In genomic region chr16:28990375-28991040, GRCh38 we compare ENCODE assay signal across 15 cellular contexts. TPM values are rescaled to one million over a fixed set of nuclear protein-coding genes. Genes with fewer than 3 reads are reported as not detected.
DNase-seq lines count a peak whose midpoint lies in the region; ATAC-seq, FAIRE-seq and TF ChIP-seq lines count a peak whose summit lies in the region.
"Had no signal": no experiment of that assay in that cellular context is flagged by ENCODE, and none has a peak within 500 bp of the region (broad histone marks: within the 10 kb centered on the region; RNA-seq: fewer than 3 reads in every experiment).

No MANE protein-coding gene starts in this region.

- H3K27ac ChIP-seq in HepG2 (ENCODE audit: extremely low read length, insufficient read depth, low read length) (no peak overlapping the region), left ventricle myocardium inferior (replicated peaks) (no peak overlapping the region)
- H3K27ac ChIP-seq: PC-9, uterus had no signal

- TF ChIP-seq POLR2A in HepG2 (IDR thresholded peaks at IDR 0.05; ENCODE audit: insufficient read depth in 1 of 2, low read depth in 2 of 2, low read length in 2 of 2): no peak

- H4K20me1 ChIP-seq in HepG2 (ENCODE audit: insufficient read depth, low read length): no peaks in the 10 kb centered on the region

- no peak for FAIRE-seq in HepG2 (lab: Jason Lieb, UNC)
- FAIRE-seq: endothelial cell of umbilical vein had no signal

- DNase-seq in activated CD4-positive, CD25-positive, alpha-beta regulatory T cell treated with anti-CD3 and anti-CD28 coated beads, Interleukin-2, amount 50 U/mL, for 72 hours: peak; percentile 51
- DNase-seq in activated T-cell treated with anti-CD3 and anti-CD28 coated beads, Interleukin-2, amount 50 U/mL, for 48 hours: peak; percentile 74 to 82
- DNase-seq in glutamatergic neuron: no peak
- peak; percentile 56 to 59 for DNase-seq in stimulated activated CD8-positive, alpha-beta memory T cell treated with anti-CD3 and anti-CD28 coated beads, Interleukin-7, amount 100 ng/mL, for 4 hours (ENCODE audit: low read depth in 2 of 2)
- DNase-seq in HepG2 (ENCODE audit: low spot score): no peak
- DNase-seq in left ventricle myocardium inferior: no peak
- DNase-seq in COR-L47 (lab: John Stamatoyannopoulos, UW): no peak
- DNase-seq in HuH-7 (ENCODE audit: low spot score): no peak
- DNase-seq: HCEC 1CT, mesenchymal stem cell, NCI-H2171, PC-9, uterus had no signal

- H3K4me1 ChIP-seq in HepG2 (ENCODE audit: insufficient read depth, low read length) (peaks cover 8% of the 10 kb centered on the region), left ventricle myocardium inferior (no peaks in the 10 kb centered on the region)
- H3K4me1 ChIP-seq: uterus had no signal

- H3K9me3 ChIP-seq in HepG2 (ENCODE audit: low read length) (no peaks in the 10 kb centered on the region), left ventricle myocardium inferior (replicated peaks) (peaks cover 12% of the 10 kb centered on the region)

- 90% methylated on average over 11 of the region's 11 CpGs for WGBS in HepG2 (ENCODE audit: low lambda C conversion rate)

- no peaks in the 10 kb centered on the region for H3K79me2 ChIP-seq in HepG2 (ENCODE audit: insufficient read depth, low read length)

- TF ChIP-seq CTCF in glutamatergic neuron (IDR thresholded peaks at IDR 0.05; ENCODE audit: partially characterized antibody, unreplicated experiment) (no peak), HepG2 (CRISPR knock-in tag; IDR thresholded peaks at IDR 0.05) (no peak), left ventricle myocardium inferior (IDR thresholded peaks at IDR 0.05; ENCODE audit: borderline replicate concordance) (no peak)

- ATAC-seq in HepG2: no peak

- POLR2A ChIA-PET in HepG2 (lab: Yijun Ruan, JAX): no interaction called here

- H3K27ac Mint-ChIP-seq in glutamatergic neuron (ENCODE audit: unreplicated experiment): peak overlapping the region; percentile 31

- H2AFZ ChIP-seq in HepG2 (ENCODE audit: low read length): no peak overlapping the region
- H2AFZ ChIP-seq: PC-9 had no signal

- no peak overlapping the region for H3K4me2 ChIP-seq in HepG2 (ENCODE audit: low read depth, low read length)
- H3K4me2 ChIP-seq: PC-9 had no signal

- TF ChIP-seq RAD21 in HepG2 (CRISPR knock-in tag; IDR thresholded peaks at IDR 0.05): no peak

- no TSS peak for BruUV-seq in HepG2 (replicated peaks; lab: Mats Ljungman, UMichigan)

- H3K27me3 Mint-ChIP-seq in glutamatergic neuron (ENCODE audit: unreplicated experiment): no peaks in the 10 kb centered on the region

- in situ Hi-C loops in HepG2 (cut with HindIII; ENCODE audit: extremely low pct_ligation_motif_present, low pct_unique_long_range_greater_than_20kb): no loop called here

- TF ChIP-seq EP300 in HepG2 (IDR thresholded peaks at IDR 0.05; ENCODE audit: low read depth in 2 of 2, low read length in 2 of 2) (no peak), HepG2 (CRISPR knock-in tag; IDR thresholded peaks at IDR 0.05; ENCODE audit: borderline replicate concordance) (no peak)

- peaks cover 3% of the 10 kb centered on the region for H3K9me3 Mint-ChIP-seq in glutamatergic neuron (ENCODE audit: unreplicated experiment)

- CTCF ChIA-PET in HepG2 (lab: Yijun Ruan, JAX; ENCODE audit: low intra/inter-chr PET ratio, low total read pairs): no interaction called here

- H3K4me1 Mint-ChIP-seq in glutamatergic neuron (ENCODE audit: low read depth, unreplicated experiment): no peaks in the 10 kb centered on the region

- intact Hi-C loops in HepG2 (cut with micrococcal nuclease; ENCODE audit: unreplicated experiment): no loop called here
- intact Hi-C loops in left ventricle myocardium inferior (cut with micrococcal nuclease): no loop called here

- H3K4me3 Mint-ChIP-seq in glutamatergic neuron (ENCODE audit: unreplicated experiment): no peak overlapping the region
- H3K4me3 Mint-ChIP-seq: CD14-positive monocyte had no signal

- H3K27me3 ChIP-seq in HepG2 (ENCODE audit: control insufficient read depth in 1 of 2, insufficient read depth in 2 of 2, low read length in 2 of 2): no peaks in the 10 kb centered on the region
- H3K27me3 ChIP-seq in left ventricle myocardium inferior (ENCODE audit: low read depth): peaks cover 12% of the 10 kb centered on the region
- H3K27me3 ChIP-seq: uterus had no signal

- H3K4me3 ChIP-seq in HepG2 (replicated peaks in 1 of 3; ENCODE audit: insufficient read depth in 1 of 3, low read depth in 2 of 3, low read length in 3 of 3) (no peak overlapping the region), left ventricle myocardium inferior (no peak overlapping the region)
- H3K4me3 ChIP-seq: PC-9, uterus had no signal

- peaks cover 7% of the 10 kb centered on the region for H3K36me3 Mint-ChIP-seq in glutamatergic neuron (ENCODE audit: unreplicated experiment)

- H3K36me3 ChIP-seq in HepG2 (replicated peaks in 1 of 2; ENCODE audit: control insufficient read depth in 1 of 2, insufficient read depth in 2 of 2, low read length in 2 of 2) (peaks cover 0 to 4% of the 10 kb centered on the region in 2 experiments; a peak in 1 of 5 replicates), left ventricle myocardium inferior (peaks cover 26% of the 10 kb centered on the region)
- H3K36me3 ChIP-seq: uterus had no signal

- H3K9ac ChIP-seq in HepG2 (ENCODE audit: insufficient read depth, low read depth, low read length): no peak overlapping the region

RNA-seq across cellular contexts. Expression of gene LAT, which starts 5.7 kb away (rescaled TPM):
- 8.3 TPM for total RNA-seq in glutamatergic neuron (ENCODE audit: unreplicated experiment)
- total RNA-seq in HepG2 (2016; rRNA removed; fragmentation: Illumina TruSeq; extraction: Trizol): 0.28 and 2.0 TPM in 2 replicates
- 0.71 and 1.1 TPM in 2 replicates for total RNA-seq in HepG2 (2016; cell fraction: cytosol; rRNA removed; fragmentation: Illumina TruSeq; extraction: Trizol; ENCODE audit: low read depth)
- total RNA-seq in HepG2 (2016; cell fraction: insoluble cytoplasmic fraction; rRNA removed; fragmentation: Illumina TruSeq; extraction: Trizol): 0.19 and 2.0 TPM in 2 replicates
- total RNA-seq in HepG2 (2016; cell fraction: membrane; rRNA removed; fragmentation: Illumina TruSeq; extraction: Trizol): 1.5 and 1.8 TPM in 2 replicates
- total RNA-seq in HepG2 (2016; cell fraction: nucleus; rRNA removed; fragmentation: Illumina TruSeq; extraction: Trizol): 2.0 and 3.6 TPM in 2 replicates
- 3.0 and 4.3 TPM in 2 replicates for polyA plus RNA-seq in HepG2 (2011; rRNA removed)
- polyA plus RNA-seq in HepG2 (2011; cell fraction: cytosol; rRNA removed): 1.2 and 1.3 TPM in 2 replicates
- polyA plus RNA-seq in HepG2 (2011; cell fraction: nucleus; rRNA removed): 42.2 and 55.6 TPM in 2 replicates
- 2.4 and 3.0 TPM in 2 replicates for polyA plus RNA-seq in HepG2 (2012)
- 1.5 and 2.0 TPM in 2 replicates for polyA plus RNA-seq in HepG2 (2016; cell fraction: cytosol; fragmentation: Illumina TruSeq; extraction: Trizol; ENCODE audit: low read depth)
- polyA plus RNA-seq in HepG2 (2016; cell fraction: insoluble cytoplasmic fraction; fragmentation: Illumina TruSeq; extraction: Trizol; ENCODE audit: low read depth): 0.61 and 1.5 TPM in 2 replicates
- 0.76 and 1.3 TPM in 2 replicates for polyA plus RNA-seq in HepG2 (2016; cell fraction: membrane; fragmentation: Illumina TruSeq; extraction: Trizol; ENCODE audit: low read depth)
- 21.1 and 21.3 TPM in 2 replicates for polyA plus RNA-seq in HepG2 (2016; cell fraction: nucleus; fragmentation: Illumina TruSeq; extraction: Trizol; ENCODE audit: insufficient read depth, low read depth)
- polyA minus RNA-seq in HepG2 (2011; rRNA and poly(A)+ RNA removed; ENCODE audit: low replicate concordance): 0.65 and 2.3 TPM in 2 replicates
- not detected in 2 replicates for polyA minus RNA-seq in HepG2 (2011; cell fraction: cytosol; rRNA and poly(A)+ RNA removed)
- polyA minus RNA-seq in HepG2 (2011; cell fraction: nucleus; rRNA and poly(A)+ RNA removed): 3.9 and 4.8 TPM in 2 replicates
- 0.93 TPM for total RNA-seq in left ventricle myocardium inferior

RNA-seq across cellular contexts. Expression of gene SPNS1, which starts 15.9 kb away (rescaled TPM):
- 50.6 TPM for total RNA-seq in glutamatergic neuron (ENCODE audit: unreplicated experiment)
- 18.3 and 38.8 TPM in 2 replicates for total RNA-seq in HepG2 (2016; rRNA removed; fragmentation: Illumina TruSeq; extraction: Trizol)
- 13.0 and 15.9 TPM in 2 replicates for total RNA-seq in HepG2 (2016; cell fraction: cytosol; rRNA removed; fragmentation: Illumina TruSeq; extraction: Trizol; ENCODE audit: low read depth)
- total RNA-seq in HepG2 (2016; cell fraction: insoluble cytoplasmic fraction; rRNA removed; fragmentation: Illumina TruSeq; extraction: Trizol): 17.8 and 38.0 TPM in 2 replicates
- 23.6 and 31.2 TPM in 2 replicates for total RNA-seq in HepG2 (2016; cell fraction: membrane; rRNA removed; fragmentation: Illumina TruSeq; extraction: Trizol)
- 30.5 and 35.2 TPM in 2 replicates for total RNA-seq in HepG2 (2016; cell fraction: nucleus; rRNA removed; fragmentation: Illumina TruSeq; extraction: Trizol)
- polyA plus RNA-seq in HepG2 (2011; rRNA removed): 24.3 and 25.6 TPM in 2 replicates
- 25.3 and 36.6 TPM in 2 replicates for polyA plus RNA-seq in HepG2 (2011; cell fraction: cytosol; rRNA removed)
- polyA plus RNA-seq in HepG2 (2011; cell fraction: nucleus; rRNA removed): 80.6 and 105 TPM in 2 replicates
- 25.8 and 30.2 TPM in 2 replicates for polyA plus RNA-seq in HepG2 (2012)
- 16.4 and 19.8 TPM in 2 replicates for polyA plus RNA-seq in HepG2 (2016; cell fraction: cytosol; fragmentation: Illumina TruSeq; extraction: Trizol; ENCODE audit: low read depth)
- 25.1 and 26.7 TPM in 2 replicates for polyA plus RNA-seq in HepG2 (2016; cell fraction: insoluble cytoplasmic fraction; fragmentation: Illumina TruSeq; extraction: Trizol; ENCODE audit: low read depth)
- 23.9 and 29.7 TPM in 2 replicates for polyA plus RNA-seq in HepG2 (2016; cell fraction: membrane; fragmentation: Illumina TruSeq; extraction: Trizol; ENCODE audit: low read depth)
- polyA plus RNA-seq in HepG2 (2016; cell fraction: nucleus; fragmentation: Illumina TruSeq; extraction: Trizol; ENCODE audit: insufficient read depth, low read depth): 75.3 and 81.1 TPM in 2 replicates
- polyA minus RNA-seq in HepG2 (2011; rRNA and poly(A)+ RNA removed; ENCODE audit: low replicate concordance): 60.3 and 75.2 TPM in 2 replicates
- 27.4 and 28.1 TPM in 2 replicates for polyA minus RNA-seq in HepG2 (2011; cell fraction: cytosol; rRNA and poly(A)+ RNA removed)
- polyA minus RNA-seq in HepG2 (2011; cell fraction: nucleus; rRNA and poly(A)+ RNA removed): 11.1 and 11.8 TPM in 2 replicates
- total RNA-seq in left ventricle myocardium inferior: 16.5 TPM

RNA-seq across cellular contexts. Expression of gene NFATC2IP, which starts 39.8 kb away (rescaled TPM):
- total RNA-seq in glutamatergic neuron (ENCODE audit: unreplicated experiment) (59.6 TPM), HepG2 (2016; rRNA removed; fragmentation: Illumina TruSeq; extraction: Trizol) (18.2 and 32.1 TPM in 2 replicates), left ventricle myocardium inferior (18.1 TPM)
- 8.8 and 9.0 TPM in 2 replicates for total RNA-seq in HepG2 (2016; cell fraction: cytosol; rRNA removed; fragmentation: Illumina TruSeq; extraction: Trizol; ENCODE audit: low read depth)
- 16.5 and 31.5 TPM in 2 replicates for total RNA-seq in HepG2 (2016; cell fraction: insoluble cytoplasmic fraction; rRNA removed; fragmentation: Illumina TruSeq; extraction: Trizol)
- 13.0 and 14.4 TPM in 2 replicates for total RNA-seq in HepG2 (2016; cell fraction: membrane; rRNA removed; fragmentation: Illumina TruSeq; extraction: Trizol)
- total RNA-seq in HepG2 (2016; cell fraction: nucleus; rRNA removed; fragmentation: Illumina TruSeq; extraction: Trizol): 39.2 and 44.2 TPM in 2 replicates
- 46.6 and 48.5 TPM in 2 replicates for polyA plus RNA-seq in HepG2 (2011; rRNA removed)
- polyA plus RNA-seq in HepG2 (2011; cell fraction: cytosol; rRNA removed): 17.8 and 17.9 TPM in 2 replicates
- 95.6 and 102 TPM in 2 replicates for polyA plus RNA-seq in HepG2 (2011; cell fraction: nucleus; rRNA removed)
- 21.4 and 26.1 TPM in 2 replicates for polyA plus RNA-seq in HepG2 (2012)
- 2.0 and 2.2 TPM in 2 replicates for polyA plus RNA-seq in HepG2 (2016; cell fraction: cytosol; fragmentation: Illumina TruSeq; extraction: Trizol; ENCODE audit: low read depth)
- 17.1 and 18.6 TPM in 2 replicates for polyA plus RNA-seq in HepG2 (2016; cell fraction: insoluble cytoplasmic fraction; fragmentation: Illumina TruSeq; extraction: Trizol; ENCODE audit: low read depth)
- 5.0 and 5.5 TPM in 2 replicates for polyA plus RNA-seq in HepG2 (2016; cell fraction: membrane; fragmentation: Illumina TruSeq; extraction: Trizol; ENCODE audit: low read depth)
- 172 and 177 TPM in 2 replicates for polyA plus RNA-seq in HepG2 (2016; cell fraction: nucleus; fragmentation: Illumina TruSeq; extraction: Trizol; ENCODE audit: insufficient read depth, low read depth)
- polyA minus RNA-seq in HepG2 (2011; rRNA and poly(A)+ RNA removed; ENCODE audit: low replicate concordance): 44.3 and 90.2 TPM in 2 replicates
- 8.3 and 8.6 TPM in 2 replicates for polyA minus RNA-seq in HepG2 (2011; cell fraction: cytosol; rRNA and poly(A)+ RNA removed)
- polyA minus RNA-seq in HepG2 (2011; cell fraction: nucleus; rRNA and poly(A)+ RNA removed): 49.6 and 61.2 TPM in 2 replicates

RNA-seq across cellular contexts. Expression of gene CD19, which starts 58.7 kb away (rescaled TPM):
- total RNA-seq in glutamatergic neuron (ENCODE audit: unreplicated experiment) (0.27 TPM), HepG2 (2016; rRNA removed; fragmentation: Illumina TruSeq; extraction: Trizol) (0.48 and 0.55 TPM in 2 replicates), left ventricle myocardium inferior (not detected)
- total RNA-seq in HepG2 (2016; cell fraction: cytosol; rRNA removed; fragmentation: Illumina TruSeq; extraction: Trizol; ENCODE audit: low read depth): 0.26 TPM in 1 of 2 replicates, not detected in the other
- total RNA-seq in HepG2 (2016; cell fraction: insoluble cytoplasmic fraction; rRNA removed; fragmentation: Illumina TruSeq; extraction: Trizol): 0.34 and 0.37 TPM in 2 replicates
- 0.24 TPM in 1 of 2 replicates, not detected in the other for total RNA-seq in HepG2 (2016; cell fraction: membrane; rRNA removed; fragmentation: Illumina TruSeq; extraction: Trizol)
- not detected in 2 replicates for total RNA-seq in HepG2 (2016; cell fraction: nucleus; rRNA removed; fragmentation: Illumina TruSeq; extraction: Trizol)
- polyA plus RNA-seq in HepG2 (2011; rRNA removed): 1.1 and 1.2 TPM in 2 replicates
- polyA plus RNA-seq in HepG2 (2011; cell fraction: cytosol; rRNA removed): 0.92 and 2.2 TPM in 2 replicates
- polyA plus RNA-seq in HepG2 (2011; cell fraction: nucleus; rRNA removed): 2.1 and 2.5 TPM in 2 replicates
- 1.6 and 2.5 TPM in 2 replicates for polyA plus RNA-seq in HepG2 (2012)
- 0.05 and 0.07 TPM in 2 replicates for polyA plus RNA-seq in HepG2 (2016; cell fraction: cytosol; fragmentation: Illumina TruSeq; extraction: Trizol; ENCODE audit: low read depth)
- 0.64 and 0.67 TPM in 2 replicates for polyA plus RNA-seq in HepG2 (2016; cell fraction: insoluble cytoplasmic fraction; fragmentation: Illumina TruSeq; extraction: Trizol; ENCODE audit: low read depth)
- 0.10 TPM in 1 of 2 replicates, not detected in the other for polyA plus RNA-seq in HepG2 (2016; cell fraction: membrane; fragmentation: Illumina TruSeq; extraction: Trizol; ENCODE audit: low read depth)
- polyA plus RNA-seq in HepG2 (2016; cell fraction: nucleus; fragmentation: Illumina TruSeq; extraction: Trizol; ENCODE audit: insufficient read depth, low read depth): 0.32 and 0.45 TPM in 2 replicates
- 0.07 and 1.0 TPM in 2 replicates for polyA minus RNA-seq in HepG2 (2011; rRNA and poly(A)+ RNA removed; ENCODE audit: low replicate concordance)
- not detected in 2 replicates for polyA minus RNA-seq in HepG2 (2011; cell fraction: cytosol; rRNA and poly(A)+ RNA removed)
- polyA minus RNA-seq in HepG2 (2011; cell fraction: nucleus; rRNA and poly(A)+ RNA removed): 0.39 and 0.75 TPM in 2 replicates
- total RNA-seq: endothelial cell of umbilical vein, PC-9 had no signal

Comparison
In these comparisons a context has a peak if more than half of its experiments do, and no peak if none do; other contexts are left out.
1. DNase-seq: peak in activated CD4-positive, CD25-positive, alpha-beta regulatory T cell treated with anti-CD3 and anti-CD28 coated beads, Interleukin-2, amount 50 U/mL, for 72 hours (single experiment), activated T-cell treated with anti-CD3 and anti-CD28 coated beads, Interleukin-2, amount 50 U/mL, for 48 hours (2 of 2) and stimulated activated CD8-positive, alpha-beta memory T cell treated with anti-CD3 and anti-CD28 coated beads, Interleukin-7, amount 100 ng/mL, for 4 hours (2 of 2); none in glutamatergic neuron (single experiment), HepG2 (single experiment), left ventricle myocardium inferior (single experiment), COR-L47 (single experiment) and HuH-7 (single experiment).